Comparison of ENCODE assay signal across 16 cellular contexts in the genomic region with DNA sequence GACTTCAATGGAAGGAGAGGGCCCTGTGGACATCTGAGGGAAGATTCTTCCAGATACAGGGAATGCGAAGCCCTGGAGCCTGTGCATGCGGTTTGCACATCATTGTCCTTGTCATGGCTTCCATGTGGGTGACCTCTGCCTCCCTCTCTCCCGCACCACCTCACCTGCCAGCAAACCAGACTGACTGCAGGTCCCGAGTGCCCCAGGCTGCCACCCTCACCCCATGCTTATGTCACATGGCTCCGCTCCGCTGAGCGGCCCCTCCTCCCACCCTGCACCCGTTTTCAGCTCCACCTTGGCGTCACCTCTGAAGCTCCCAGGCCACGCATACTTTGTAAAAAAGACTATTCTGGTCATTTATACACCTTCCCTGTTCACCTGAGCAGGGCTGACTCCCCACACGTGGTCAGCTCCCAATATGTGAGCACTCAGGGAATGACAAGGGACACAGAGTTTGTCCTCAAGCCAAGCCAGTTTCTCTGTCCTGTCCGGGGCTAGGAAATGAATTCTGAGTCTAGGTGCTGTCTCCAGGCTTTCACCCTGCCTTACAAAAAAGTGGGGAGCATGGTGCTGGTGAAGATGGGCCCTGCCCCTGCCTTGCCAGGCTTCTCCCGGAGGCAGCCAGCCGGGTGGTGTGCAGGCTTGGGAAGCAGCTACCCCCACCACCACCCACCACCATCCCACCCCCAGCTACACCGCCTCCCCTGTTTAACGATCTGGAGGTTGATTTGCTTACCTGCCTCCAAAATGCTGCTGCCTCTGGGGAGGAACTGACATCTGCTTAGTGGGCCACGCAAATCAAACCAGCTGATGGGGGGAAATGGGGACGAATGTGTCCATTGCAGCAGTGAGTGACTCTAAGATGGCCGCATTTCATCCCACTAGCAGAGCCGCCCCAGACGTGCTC. TPM values are rescaled to one million over a fixed set of nuclear protein-coding genes. Genes with fewer than 3 reads are reported as not detected.
"Had no signal": no experiment of that assay in that cellular context is flagged by ENCODE, and none has a peak within 500 bp of the region (broad histone marks: within the 10 kb centered on the region; RNA-seq: fewer than 3 reads in every experiment).

No MANE protein-coding gene starts in this region.

- H3K9me3 ChIP-seq: psoas muscle, stomach had no signal

- H3K27me3 ChIP-seq: dorsolateral prefrontal cortex, stomach had no signal

- H3K27ac ChIP-seq: psoas muscle, stomach had no signal

- FAIRE-seq: colon, TTC549 had no signal

- DNase-seq: activated CD4-positive, alpha-beta T cell treated with anti-CD3 and anti-CD28 coated beads for 36 hours; activated CD4-positive, alpha-beta T cell treated with anti-CD3 and anti-CD28 coated beads, Interleukin-2, amount 50 U/mL, for 48 hours; activated T-cell treated with anti-CD3 and anti-CD28 coated beads for 4 hours; foreskin melanocyte; glutamatergic neuron; hippocampal formation; islet precursor cell; psoas muscle; right cardiac atrium; stomach had no signal

- H3K4me1 ChIP-seq: psoas muscle had no signal

- H3K4me3 ChIP-seq: dorsolateral prefrontal cortex, lung, psoas muscle, stomach had no signal

- ATAC-seq: activated CD4-positive, alpha-beta T cell treated with anti-CD3 and anti-CD28 coated beads for 36 hours; left lobe of liver; psoas muscle; right cardiac atrium had no signal

RNA-seq across cellular contexts. Expression of a gene that starts 32.7 kb away (rescaled TPM):
- total RNA-seq: osteocyte had no signal
